Comparison of ENCODE assay signal across 1 cellular context in the genomic region with DNA sequence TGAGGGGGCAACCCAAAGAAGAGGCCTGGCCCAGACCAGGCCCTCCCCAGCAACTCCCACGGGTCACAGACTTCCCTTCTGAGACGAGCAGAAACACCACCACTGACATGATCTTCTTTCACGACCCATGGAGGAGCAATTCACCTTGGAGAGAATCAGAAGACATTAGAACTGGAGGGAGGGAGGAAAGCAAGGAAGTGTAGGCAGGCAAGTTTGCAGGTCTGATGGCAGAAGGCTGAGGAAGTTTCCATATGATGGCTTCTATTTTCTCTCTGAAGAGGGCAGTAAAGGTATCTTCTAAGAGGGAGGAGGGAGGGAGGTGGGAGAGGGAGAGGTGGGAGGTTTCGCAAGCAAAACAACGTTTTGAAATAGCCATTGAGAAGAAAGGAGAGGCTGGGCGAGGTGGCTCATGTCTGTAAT.
TF ChIP-seq lines count a peak whose summit lies in the region.

No MANE protein-coding gene starts in this region.

TF ChIP-seq in IMR-90, 13 proteins besides CTCF, POLR2A, EP300 and RAD21:
- TF ChIP-seq BHLHE40 (IDR thresholded peaks at IDR 0.05; ENCODE audit: low read depth, low read length) (no peak), MAZ (IDR thresholded peaks at IDR 0.05; ENCODE audit: borderline replicate concordance, low read depth, low read length) (no peak), MXI1 (IDR thresholded peaks at IDR 0.05; ENCODE audit: borderline replicate concordance, low read depth, low read length) (no peak), MAFK (IDR thresholded peaks at IDR 0.05; ENCODE audit: low read depth, low read length) (no peak), RFX5 (IDR thresholded peaks at IDR 0.05; ENCODE audit: low read depth, low read length) (no peak), CEBPB (IDR thresholded peaks at IDR 0.05; ENCODE audit: low read depth, low read length) (no peak), FOS (IDR thresholded peaks at IDR 0.05; ENCODE audit: low read depth, low read length) (no peak)
- TF ChIP-seq, protein P1, sequence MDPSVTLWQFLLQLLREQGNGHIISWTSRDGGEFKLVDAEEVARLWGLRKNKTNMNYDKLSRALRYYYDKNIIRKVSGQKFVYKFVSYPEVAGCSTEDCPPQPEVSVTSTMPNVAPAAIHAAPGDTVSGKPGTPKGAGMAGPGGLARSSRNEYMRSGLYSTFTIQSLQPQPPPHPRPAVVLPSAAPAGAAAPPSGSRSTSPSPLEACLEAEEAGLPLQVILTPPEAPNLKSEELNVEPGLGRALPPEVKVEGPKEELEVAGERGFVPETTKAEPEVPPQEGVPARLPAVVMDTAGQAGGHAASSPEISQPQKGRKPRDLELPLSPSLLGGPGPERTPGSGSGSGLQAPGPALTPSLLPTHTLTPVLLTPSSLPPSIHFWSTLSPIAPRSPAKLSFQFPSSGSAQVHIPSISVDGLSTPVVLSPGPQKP (IDR thresholded peaks at IDR 0.05; ENCODE audit: borderline replicate concordance, low read depth, low read length): no peak
- TF ChIP-seq, protein P2, sequence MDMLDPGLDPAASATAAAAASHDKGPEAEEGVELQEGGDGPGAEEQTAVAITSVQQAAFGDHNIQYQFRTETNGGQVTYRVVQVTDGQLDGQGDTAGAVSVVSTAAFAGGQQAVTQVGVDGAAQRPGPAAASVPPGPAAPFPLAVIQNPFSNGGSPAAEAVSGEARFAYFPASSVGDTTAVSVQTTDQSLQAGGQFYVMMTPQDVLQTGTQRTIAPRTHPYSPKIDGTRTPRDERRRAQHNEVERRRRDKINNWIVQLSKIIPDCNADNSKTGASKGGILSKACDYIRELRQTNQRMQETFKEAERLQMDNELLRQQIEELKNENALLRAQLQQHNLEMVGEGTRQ (IDR thresholded peaks at IDR 0.05; ENCODE audit: low read depth, low read length): no peak
